ENCODE assay signal across 8 cellular contexts in the genomic region with DNA sequence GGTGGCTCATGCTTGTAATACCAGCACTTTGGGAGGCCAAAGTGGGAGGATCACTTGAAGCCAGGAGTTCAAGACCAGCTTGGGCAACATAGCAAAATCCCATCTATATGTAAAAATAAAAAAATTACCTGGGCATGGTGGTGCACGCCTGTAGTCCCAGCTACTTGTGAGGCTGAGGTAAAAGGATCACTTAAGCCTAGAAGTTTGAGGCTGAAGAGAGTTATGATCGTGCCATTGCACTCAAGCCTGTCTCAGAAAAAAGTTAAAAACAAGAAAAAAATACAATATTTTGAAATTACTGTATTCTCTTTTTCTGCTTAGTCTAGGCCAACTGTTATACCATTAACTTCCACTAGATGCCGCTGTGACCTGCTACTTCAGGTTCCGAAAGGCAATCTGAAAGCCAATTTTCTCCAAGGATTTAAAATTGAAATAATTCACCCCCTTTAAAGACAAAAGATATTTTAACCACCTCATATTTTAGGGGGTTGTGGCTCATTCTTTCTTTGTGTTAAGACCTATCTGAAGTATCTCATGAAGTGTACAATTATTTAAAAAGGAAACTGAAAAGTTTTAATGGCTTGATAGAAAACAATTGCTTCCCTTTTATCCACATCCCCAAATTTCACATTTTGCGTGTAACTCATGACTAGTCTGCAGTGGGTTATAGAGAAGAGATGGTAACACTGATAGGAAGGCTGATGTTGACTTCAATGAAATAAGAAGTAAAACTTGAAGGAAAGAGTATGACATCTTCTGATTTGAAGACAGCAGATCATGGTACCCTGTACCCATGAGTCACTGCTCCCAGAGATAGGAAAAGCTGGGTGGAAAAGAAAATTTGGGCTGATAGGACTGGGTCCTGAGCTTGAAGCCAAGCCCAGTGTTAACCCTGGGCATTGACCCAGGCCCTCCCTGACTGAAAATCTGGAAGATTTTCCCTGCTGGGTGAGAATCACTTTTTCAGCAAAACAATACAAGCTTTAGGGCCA. TPM values are rescaled to one million over a fixed set of nuclear protein-coding genes. Genes with fewer than 3 reads are reported as not detected.
DNase-seq lines count a peak whose midpoint lies in the region; ATAC-seq and TF ChIP-seq lines count a peak whose summit lies in the region.

No MANE protein-coding gene starts in this region.

- no peaks in the 10 kb centered on the region for H3K9me3 Mint-ChIP-seq in Calu3 (ENCODE audit: low read depth, unreplicated experiment)
- H3K9me3 Mint-ChIP-seq in activated T-helper 17 cell treated with anti-CD3 and anti-CD28 coated beads, Interleukin-2, amount 50 U/mL, for 72 hours = no peaks in the 10 kb centered on the region

- no TSS peak for BruUV-seq in Calu3 (replicated peaks; lab: Mats Ljungman, UMichigan)
- BruUV-seq in mammary epithelial cell (replicated peaks; lab: Mats Ljungman, UMichigan) = no TSS peak

- CTCF ChIA-PET in Calu3 (lab: Charles Lee) = no interaction called here
- CTCF ChIA-PET in mammary epithelial cell (lab: Charles Lee; ENCODE audit: low non-redundant PET) = no interaction called here

- TF ChIP-seq POLR2A in stomach (IDR thresholded peaks at IDR 0.05) = no peak

- no peak for TF ChIP-seq EP300 in stomach (IDR thresholded peaks at IDR 0.05)

- WGBS in mammary epithelial cell (ENCODE audit: low coverage, missing lambda C conversion rate) = 29% methylated on average over 5 of the region's 5 CpGs
- WGBS in liver = 31% methylated on average over 5 of the region's 5 CpGs
- WGBS in stomach, 5 donors = 30 to 33% (median 31%) methylated on average over 5 of the region's 5 CpGs

- TF ChIP-seq CTCF in Calu3 (IDR thresholded peaks at IDR 0.05; ENCODE audit: unreplicated experiment) (peak; percentile 39), HFF-Myc (IDR thresholded peaks at IDR 0.05; ENCODE audit: low read depth, low read length, missing control alignments) (peak; percentile 74), mammary epithelial cell (conservative IDR thresholded peaks at IDR 0.05 in 1 of 2, IDR thresholded peaks at IDR 0.05 in 1 of 2; ENCODE audit: extremely low read depth in 1 of 2, insufficient read depth in 1 of 2, low read depth in 1 of 2, low read length in 2 of 2) (peak; percentile 78 to 86), liver (IDR thresholded peaks at IDR 0.05; ENCODE audit: low read depth, low read length, missing input control) (peak; percentile 96), stomach (IDR thresholded peaks at IDR 0.05) (peak in 5 of 7 experiments; percentile 73 to 96 (median 93))

- H3K9ac ChIP-seq in mammary epithelial cell (ENCODE audit: insufficient read depth, low read length) (no peak overlapping the region), liver (ENCODE audit: low read depth in 1 of 2, low read length in 2 of 2) (no peak overlapping the region)

- no peak overlapping the region for H2AFZ ChIP-seq in mammary epithelial cell (ENCODE audit: low read depth, low read length)

- DNase-seq in Calu3 (peak; percentile 37), HFF-Myc (ENCODE audit: extremely low read depth, low read depth) (no peak), RPMI7951 (ENCODE audit: low read depth) (peak; percentile 36), mammary epithelial cell (peak; percentile 11), stomach (no peak), NCI-H774 (lab: John Stamatoyannopoulos, UW) (no peak)

- H3K4me3 Mint-ChIP-seq in Calu3 (ENCODE audit: low read depth, unreplicated experiment) = no peak overlapping the region
- no peak overlapping the region for H3K4me3 Mint-ChIP-seq in activated T-helper 17 cell treated with anti-CD3 and anti-CD28 coated beads, Interleukin-2, amount 50 U/mL, for 72 hours

- H3K79me2 ChIP-seq in mammary epithelial cell (ENCODE audit: insufficient read depth, low read length) = no peaks in the 10 kb centered on the region

- H3K27me3 ChIP-seq in mammary epithelial cell (ENCODE audit: insufficient read depth, low read length) = no peaks in the 10 kb centered on the region
- H3K27me3 ChIP-seq in liver (ENCODE audit: control insufficient read depth in 4 of 4, insufficient read depth in 4 of 4, low read length in 3 of 4) = no peaks in the 10 kb centered on the region
- H3K27me3 ChIP-seq in stomach = no peaks in the 10 kb centered on the region

- peaks cover 5% of the 10 kb centered on the region for H3K36me3 Mint-ChIP-seq in Calu3 (ENCODE audit: insufficient read depth, unreplicated experiment)
- H3K36me3 Mint-ChIP-seq in activated T-helper 17 cell treated with anti-CD3 and anti-CD28 coated beads, Interleukin-2, amount 50 U/mL, for 72 hours (ENCODE audit: low read depth) = no peaks in the 10 kb centered on the region

- no peaks in the 10 kb centered on the region for H3K27me3 Mint-ChIP-seq in Calu3 (ENCODE audit: unreplicated experiment)
- peaks cover 23% of the 10 kb centered on the region for H3K27me3 Mint-ChIP-seq in activated T-helper 17 cell treated with anti-CD3 and anti-CD28 coated beads, Interleukin-2, amount 50 U/mL, for 72 hours

- in situ Hi-C loops in mammary epithelial cell (cut with MboI; ENCODE audit: low sequenced_read_pairs in 2 of 2) = loop anchor here in 1 of 2 donors (10.0 kb wide), 1 partner anchor 430 kb away; no protein-coding TSS in a partner anchor

- H3K4me1 ChIP-seq in mammary epithelial cell (ENCODE audit: insufficient read depth, low read length) (peaks cover 9% of the 10 kb centered on the region), liver (ENCODE audit: control insufficient read depth in 4 of 4, insufficient read depth in 4 of 4, low read length in 3 of 4) (peaks cover 2 to 34% (median 23%) of the 10 kb centered on the region in 4 donors), stomach (peaks cover 5 to 24% (median 15%) of the 10 kb centered on the region in 4 donors)

- H3K27ac ChIP-seq in mammary epithelial cell (ENCODE audit: insufficient read depth, low read depth, low read length) (no peak overlapping the region), liver (ENCODE audit: low read depth in 1 of 2, low read length in 2 of 2) (no peak overlapping the region), stomach (no peak overlapping the region)

- dilution Hi-C loops in mammary epithelial cell (cut with HindIII; ENCODE audit: low sequenced_read_pairs) = loop anchor here (5.0 to 25.0 kb wide), 2 partner anchors 263 to 367 kb away; a partner anchor contains a TSS

- H3K4me2 ChIP-seq in mammary epithelial cell (ENCODE audit: insufficient read depth, low read depth, low read length) = no peak overlapping the region

- ATAC-seq in activated T-helper 17 cell treated with anti-CD3 and anti-CD28 coated beads, Interleukin-2, amount 50 U/mL, for 72 hours (replicated peaks) = no peak

- H3K27ac Mint-ChIP-seq in Calu3 (ENCODE audit: unreplicated experiment) = no peak overlapping the region
- no peak overlapping the region for H3K27ac Mint-ChIP-seq in activated T-helper 17 cell treated with anti-CD3 and anti-CD28 coated beads, Interleukin-2, amount 50 U/mL, for 72 hours

- intact Hi-C loops in Calu3 (cut with micrococcal nuclease; ENCODE audit: unreplicated experiment) = loop anchor here (2.0 to 5.0 kb wide), 2 partner anchors 84 to 423 kb away; no protein-coding TSS in a partner anchor
- intact Hi-C loops in mammary epithelial cell (cut with micrococcal nuclease) = loop anchor here (1.0 to 10.0 kb wide), 6 partner anchors 83 to 502 kb away; a partner anchor contains a TSS
- intact Hi-C loops in stomach (cut with DNase I; ENCODE audit: low total_unique reads) = loop anchor here (5.0 kb wide), 1 partner anchor 418 kb away; no protein-coding TSS in a partner anchor

- H3K4me1 Mint-ChIP-seq in Calu3 (ENCODE audit: low read depth, unreplicated experiment) = peaks cover 12% of the 10 kb centered on the region
- no peaks in the 10 kb centered on the region for H3K4me1 Mint-ChIP-seq in activated T-helper 17 cell treated with anti-CD3 and anti-CD28 coated beads, Interleukin-2, amount 50 U/mL, for 72 hours

- TF ChIP-seq RAD21 in liver (IDR thresholded peaks at IDR 0.05) = peak; percentile 95

- no peaks in the 10 kb centered on the region for H4K20me1 ChIP-seq in mammary epithelial cell (ENCODE audit: insufficient read depth, low read length)

- H3K4me3 ChIP-seq in HFF-Myc (replicated peaks; ENCODE audit: low read depth, low read length) (no peak overlapping the region), mammary epithelial cell (replicated peaks in 1 of 3; ENCODE audit: insufficient read depth in 1 of 3, low read depth in 2 of 3, low read length in 3 of 3) (no peak overlapping the region), liver (ENCODE audit: low read depth in 1 of 3, low read length in 3 of 3) (no peak overlapping the region), stomach (no peak overlapping the region)

- H3K9me3 ChIP-seq in mammary epithelial cell (replicated peaks; ENCODE audit: insufficient read depth, low read length) = no peaks in the 10 kb centered on the region
- H3K9me3 ChIP-seq in liver (ENCODE audit: control insufficient read depth in 4 of 4, low read length in 3 of 4) = no peaks in the 10 kb centered on the region
- no peaks in the 10 kb centered on the region for H3K9me3 ChIP-seq in stomach

- H3K36me3 ChIP-seq in mammary epithelial cell (ENCODE audit: insufficient read depth, low read length) (no peaks in the 10 kb centered on the region), liver (ENCODE audit: control insufficient read depth in 4 of 4, insufficient read depth in 3 of 4, low read depth in 1 of 4, low read length in 3 of 4) (no peaks in the 10 kb centered on the region), stomach (no peaks in the 10 kb centered on the region)

TF ChIP-seq in liver, 16 proteins besides CTCF, POLR2A, EP300 and RAD21 (continues in another document):
- TF ChIP-seq NR2F2 (IDR thresholded peaks at IDR 0.05) (no peak), TAF1 (conservative IDR thresholded peaks at IDR 0.05) (no peak), FOXA1 (IDR thresholded peaks at IDR 0.05) (no peak), RXRA (IDR thresholded peaks at IDR 0.05) (no peak), SP1 (IDR thresholded peaks at IDR 0.05) (no peak), YY1 (IDR thresholded peaks at IDR 0.05) (no peak), HNF4A (conservative IDR thresholded peaks at IDR 0.05) (no peak), JUND (IDR thresholded peaks at IDR 0.05) (no peak)
- TF ChIP-seq, protein P1, sequence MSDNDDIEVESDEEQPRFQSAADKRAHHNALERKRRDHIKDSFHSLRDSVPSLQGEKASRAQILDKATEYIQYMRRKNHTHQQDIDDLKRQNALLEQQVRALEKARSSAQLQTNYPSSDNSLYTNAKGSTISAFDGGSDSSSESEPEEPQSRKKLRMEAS (IDR thresholded peaks at IDR 0.05) = no peak

RNA-seq across cellular contexts. Expression of a gene that starts 24.4 kb away (rescaled TPM):
- total RNA-seq in Calu3 (2022) = not detected in 2 replicates
- total RNA-seq in RPMI7951 (2014; rRNA removed; shearing (Covaris generic)) = not detected in 2 replicates
- not detected for total RNA-seq in mammary epithelial cell
- not detected for polyA plus RNA-seq in mammary epithelial cell
- polyA minus RNA-seq in mammary epithelial cell = not detected
- total RNA-seq in liver = 10 to 100 TPM; 13.6 to 19.4 TPM
- 10 to 100 TPM in 1 of 2 donors, 1 to 10 TPM in 1; 6.3 to 13.2 TPM for polyA plus RNA-seq in liver
- total RNA-seq in stomach = not detected
- polyA plus RNA-seq in stomach = under 1 TPM in 1 of 3 donors, not detected in 2; 0.48 TPM
- under 1 TPM in 1 of 2 donors, not detected in 1; 0.69 TPM for total RNA-seq in activated T-helper 17 cell treated with anti-CD3 and anti-CD28 coated beads, Interleukin-2, amount 50 U/mL, for 72 hours

Comparison
In these comparisons a context has a peak if more than half of its experiments do, and no peak if none do; other contexts are left out.
1. DNase-seq: peak in Calu3 (single experiment), RPMI7951 (single experiment) and mammary epithelial cell (single experiment); none in HFF-Myc (single experiment), stomach (single experiment) and NCI-H774 (single experiment).
2. CTCF ChIP-seq: peak in every context shown above with its lines; median percentile 96 in liver; 93 in stomach; 82 in mammary epithelial cell; 74 in HFF-Myc; 39 in Calu3.
3. RNA of a gene that starts 24.4 kb away (total RNA-seq): 13.6 to 19.4 TPM in liver; 0.69 TPM in activated T-helper 17 cell treated with anti-CD3 and anti-CD28 coated beads, Interleukin-2, amount 50 U/mL, for 72 hours, not detected in Calu3, not detected in mammary epithelial cell, not detected in RPMI7951 and not detected in stomach; every median in the first group is over 4 times any median in the second.